8 cellular contexts compared by ENCODE assay signal in the genomic region with DNA sequence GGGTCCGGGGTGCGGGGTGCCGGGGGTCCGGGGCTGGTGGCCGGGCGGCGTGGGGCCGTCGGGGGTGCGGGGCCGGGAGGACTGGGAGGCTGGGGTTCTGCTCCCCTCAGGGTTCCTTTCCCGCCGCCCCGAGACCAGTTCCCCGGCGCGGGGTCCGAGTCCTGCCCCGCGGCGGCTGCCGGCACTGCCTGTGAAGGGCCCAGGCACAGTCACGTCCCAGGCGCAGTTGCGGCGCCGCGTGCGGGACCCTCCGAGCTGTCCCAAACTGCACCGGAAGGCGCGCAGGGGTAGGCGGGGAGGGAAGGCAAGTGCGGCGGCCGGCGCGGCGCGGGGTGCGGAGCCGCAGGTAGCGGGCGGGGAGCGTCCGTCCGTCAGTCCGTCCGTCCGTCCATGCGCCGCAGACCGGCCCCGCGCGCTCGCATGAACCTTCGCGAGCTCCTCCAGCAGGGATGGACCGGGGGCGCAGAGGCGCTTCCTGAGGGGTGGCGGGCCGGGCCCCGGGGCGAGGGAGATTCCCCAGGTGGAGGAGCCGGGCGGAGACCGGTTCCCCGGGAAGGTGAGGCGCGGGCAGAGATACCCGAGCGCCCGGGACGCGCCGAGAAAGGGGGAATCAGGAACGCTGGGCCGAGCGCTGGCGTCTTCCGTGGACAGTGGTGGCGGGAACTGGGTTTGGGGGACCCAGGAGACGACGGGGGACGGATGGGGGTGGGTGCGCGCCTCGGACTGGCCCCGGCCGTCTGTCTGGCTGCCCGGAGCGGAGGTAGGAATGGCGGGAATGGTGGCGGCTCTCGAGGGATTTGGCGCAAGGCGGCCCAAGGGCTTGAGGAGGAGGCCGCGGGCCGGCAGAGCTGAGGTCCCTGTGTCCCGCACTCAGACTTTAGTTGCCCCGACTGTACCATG. TPM values are rescaled to one million over a fixed set of nuclear protein-coding genes. Genes with fewer than 3 reads are reported as not detected.
DNase-seq lines count a peak whose midpoint lies in the region; ATAC-seq and TF ChIP-seq lines count a peak whose summit lies in the region.

No MANE protein-coding gene starts in this region.

- DNase-seq in Right ventricle myocardium inferior (ENCODE audit: missing footprints) (peak; percentile 76), cardiac septum (ENCODE audit: low spot score) (no peak), left ventricle myocardium inferior (no peak), MV-4-11 (lab: John Stamatoyannopoulos, UW) (no peak), SJCRH30 (no peak), putamen (ENCODE audit: low spot score) (no peak)
- DNase-seq in activated effector memory CD4-positive, alpha-beta T cell treated with Interleukin-2 at 50 U/mL for 16 hours: peak; percentile 18

- peak; percentile 11 for TF ChIP-seq CTCF in left ventricle myocardium inferior (IDR thresholded peaks at IDR 0.05; ENCODE audit: borderline replicate concordance)

- H3K27ac ChIP-seq in left ventricle myocardium inferior (replicated peaks) (peak overlapping the region; percentile 87), skin epidermis (peak overlapping the region in 14 of 21 experiments; percentile 13 to 76 (median 54)), SJCRH30 (no peak overlapping the region)

- H3K4me1 ChIP-seq in left ventricle myocardium inferior: peaks cover 84% of the 10 kb centered on the region
- peaks cover 7% of the 10 kb centered on the region; the same call in 1 of the 2 replicates for H3K4me1 ChIP-seq in SJCRH30

- H3K9me3 ChIP-seq in left ventricle myocardium inferior (replicated peaks) (no peaks in the 10 kb centered on the region), SJCRH30 (replicated peaks) (no peaks in the 10 kb centered on the region)

- H3K4me3 ChIP-seq in left ventricle myocardium inferior: peak overlapping the region; percentile 89
- H3K4me3 ChIP-seq in skin epidermis: peak overlapping the region; percentile 28 to 55 (median 43)
- no peak overlapping the region for H3K4me3 ChIP-seq in SJCRH30

- intact Hi-C loops in Right ventricle myocardium inferior (cut with DNase I): loop anchor here (5.0 kb wide), 2 partner anchors 78 to 97 kb away; no protein-coding TSS in a partner anchor
- intact Hi-C loops in cardiac septum (cut with DNase I): loop anchor here (5.0 kb wide), 4 partner anchors 63 to 103 kb away; no protein-coding TSS in a partner anchor
- intact Hi-C loops in left ventricle myocardium inferior (cut with micrococcal nuclease): loop anchor here (10.0 kb wide), 1 partner anchor 61 kb away; no protein-coding TSS in a partner anchor

- H3K27me3 ChIP-seq in left ventricle myocardium inferior (ENCODE audit: low read depth) (no peaks in the 10 kb centered on the region), SJCRH30 (no peaks in the 10 kb centered on the region)

- H3K36me3 ChIP-seq in left ventricle myocardium inferior (no peaks in the 10 kb centered on the region), SJCRH30 (no peaks in the 10 kb centered on the region)

- peak; percentile 14 for ATAC-seq in Right ventricle myocardium inferior

RNA-seq across cellular contexts. Expression of a gene that starts 3.1 kb away (rescaled TPM):
- total RNA-seq in Right ventricle myocardium inferior: 4.3 TPM
- 5.3 TPM for total RNA-seq in cardiac septum
- total RNA-seq in left ventricle myocardium inferior: 3.6 TPM
- total RNA-seq in SJCRH30 (2014; rRNA removed; shearing (Covaris generic)): 6.9 and 8.7 TPM in 2 replicates

Comparison
In these comparisons a context has a peak if more than half of its experiments do, and no peak if none do; other contexts are left out.
1. DNase-seq: peak in Right ventricle myocardium inferior (single experiment) and activated effector memory CD4-positive, alpha-beta T cell treated with Interleukin-2 at 50 U/mL for 16 hours (single experiment); none in cardiac septum (single experiment), left ventricle myocardium inferior (single experiment), MV-4-11 (single experiment), SJCRH30 (0 of 2) and putamen (single experiment).